ENCODE assay signal across 9 cellular contexts in genomic region chr1:198932351-198932991, GRCh38.
DNase-seq lines count a peak whose midpoint lies in the region; ATAC-seq and TF ChIP-seq lines count a peak whose summit lies in the region.
"Had no signal": no experiment of that assay in that cellular context is flagged by ENCODE, and none has a peak within 500 bp of the region (broad histone marks: within the 10 kb centered on the region; RNA-seq: fewer than 3 reads in every experiment).

No MANE protein-coding gene starts in this region.

- DNase-seq in activated T-cell treated with anti-CD3 and anti-CD28 coated beads, Interleukin-2, amount 50 U/mL, for 24 hours = no peak
- DNase-seq in activated T-cell treated with anti-CD3 and anti-CD28 coated beads, Interleukin-2, amount 50 U/mL, for 48 hours = no peak
- DNase-seq in RWPE2 (ENCODE audit: low spot score) (no peak), fibroblast of lung (ENCODE audit: low read depth in 2 of 2) (peak; percentile 53 to 61), colonic mucosa (no peak), DMS114 treated with DMSO at 0.1 percent for 48 hours (lab: John Stamatoyannopoulos, UW; ENCODE audit: unreplicated experiment) (no peak)
- DNase-seq in stimulated activated naive CD8-positive, alpha-beta T cell treated with anti-CD3 and anti-CD28 coated beads, Interleukin-15, amount 100 ng/mL, for 72 hours = no peak
- DNase-seq: DMS79 treated with DMSO at 0.1 percent for 48 hours had no signal

- H2AFZ ChIP-seq in fibroblast of lung (ENCODE audit: low read length) = no peak overlapping the region

- H3K36me3 Mint-ChIP-seq in activated T-cell treated with anti-CD3 and anti-CD28 coated beads, Interleukin-2, amount 50 U/mL, for 24 hours (ENCODE audit: low read depth) = peaks cover 16% of the 10 kb centered on the region

- intact Hi-C loops in colonic mucosa (cut with DNase I) = no loop called here

- H3K9me3 ChIP-seq in RWPE2 (ENCODE audit: severe bottlenecking) (no peaks in the 10 kb centered on the region), fibroblast of lung (ENCODE audit: control insufficient read depth, insufficient read depth, low read depth, low read length) (no peaks in the 10 kb centered on the region), colonic mucosa (no peaks in the 10 kb centered on the region)

- ATAC-seq in RWPE2 (ENCODE audit: low read depth) (no peak), HG03571 (IDR thresholded peaks at IDR 0.05; ENCODE audit: unreplicated experiment) (no peak)
- no peak for ATAC-seq in stimulated activated naive CD8-positive, alpha-beta T cell treated with anti-CD3 and anti-CD28 coated beads, Interleukin-15, amount 100 ng/mL, for 72 hours

- H3K27ac ChIP-seq in RWPE2 (ENCODE audit: poor library complexity, severe bottlenecking) (peak overlapping the region; percentile 92), fibroblast of lung (ENCODE audit: insufficient read depth, low read length) (peak overlapping the region; percentile 14), colonic mucosa (no peak overlapping the region)

- peaks cover 50% of the 10 kb centered on the region for H3K4me1 Mint-ChIP-seq in activated T-cell treated with anti-CD3 and anti-CD28 coated beads, Interleukin-2, amount 50 U/mL, for 24 hours (ENCODE audit: low read depth)
- peaks cover 24% of the 10 kb centered on the region for H3K4me1 Mint-ChIP-seq in stimulated activated naive CD8-positive, alpha-beta T cell treated with anti-CD3 and anti-CD28 coated beads, Interleukin-15, amount 100 ng/mL, for 72 hours

- H4K20me1 ChIP-seq in fibroblast of lung (ENCODE audit: control insufficient read depth, extremely low read depth, insufficient read depth, low read length) = no peaks in the 10 kb centered on the region

- H3K4me3 ChIP-seq in RWPE2 (ENCODE audit: severe bottlenecking) (peak overlapping the region; percentile 6), fibroblast of lung (replicated peaks in 1 of 4; ENCODE audit: control extremely low read depth in 1 of 4, insufficient read depth in 1 of 4, low read depth in 3 of 4, low read length in 4 of 4) (peak overlapping the region; percentile 6 to 90 (median 18)), colonic mucosa (no peak overlapping the region)

- H3K27ac Mint-ChIP-seq in activated T-cell treated with anti-CD3 and anti-CD28 coated beads, Interleukin-2, amount 50 U/mL, for 24 hours = peak overlapping the region; percentile 91
- H3K27ac Mint-ChIP-seq in stimulated activated naive CD8-positive, alpha-beta T cell treated with anti-CD3 and anti-CD28 coated beads, Interleukin-15, amount 100 ng/mL, for 72 hours = peak overlapping the region; percentile 76 to 95

- H3K4me3 Mint-ChIP-seq in activated T-cell treated with anti-CD3 and anti-CD28 coated beads, Interleukin-2, amount 50 U/mL, for 24 hours = peak overlapping the region; percentile 80
- H3K4me3 Mint-ChIP-seq in stimulated activated naive CD8-positive, alpha-beta T cell treated with anti-CD3 and anti-CD28 coated beads, Interleukin-15, amount 100 ng/mL, for 72 hours = peak overlapping the region; percentile 76 to 87

- peak overlapping the region; percentile 81 for H3K4me2 ChIP-seq in fibroblast of lung (ENCODE audit: extremely low read depth, insufficient read depth, low read length)

- TF ChIP-seq CTCF in RWPE2 (IDR thresholded peaks at IDR 0.05; ENCODE audit: poor library complexity, severe bottlenecking) (no peak), fibroblast of lung (conservative IDR thresholded peaks at IDR 0.05 in 1 of 2, IDR thresholded peaks at IDR 0.05 in 1 of 2; ENCODE audit: low read depth in 1 of 2, low read length in 2 of 2) (no peak), colonic mucosa (IDR thresholded peaks at IDR 0.05) (no peak)

- no peaks in the 10 kb centered on the region for H3K27me3 Mint-ChIP-seq in activated T-cell treated with anti-CD3 and anti-CD28 coated beads, Interleukin-2, amount 50 U/mL, for 24 hours
- H3K27me3 Mint-ChIP-seq in stimulated activated naive CD8-positive, alpha-beta T cell treated with anti-CD3 and anti-CD28 coated beads, Interleukin-15, amount 100 ng/mL, for 72 hours = no peaks in the 10 kb centered on the region

- no peaks in the 10 kb centered on the region for H3K9me3 Mint-ChIP-seq in activated T-cell treated with anti-CD3 and anti-CD28 coated beads, Interleukin-2, amount 50 U/mL, for 24 hours
- H3K9me3 Mint-ChIP-seq in stimulated activated naive CD8-positive, alpha-beta T cell treated with anti-CD3 and anti-CD28 coated beads, Interleukin-15, amount 100 ng/mL, for 72 hours = no peaks in the 10 kb centered on the region

- H3K79me2 ChIP-seq in fibroblast of lung (ENCODE audit: control insufficient read depth, insufficient read depth, low read length) = peaks cover 80% of the 10 kb centered on the region

- no peak overlapping the region for H3K9ac ChIP-seq in fibroblast of lung (ENCODE audit: insufficient read depth, low read length)
- no peak overlapping the region for H3K9ac ChIP-seq in colonic mucosa (ENCODE audit: low read depth in 2 of 2, low read length in 2 of 2)

- H3K27me3 ChIP-seq in RWPE2 (ENCODE audit: insufficient read depth, poor library complexity, severe bottlenecking) = no peaks in the 10 kb centered on the region
- no peaks in the 10 kb centered on the region for H3K27me3 ChIP-seq in fibroblast of lung (ENCODE audit: control insufficient read depth, insufficient read depth, low read length)
- H3K27me3 ChIP-seq in colonic mucosa = no peaks in the 10 kb centered on the region

- peaks cover 33% of the 10 kb centered on the region for H3K36me3 ChIP-seq in RWPE2 (ENCODE audit: low read depth)
- no peaks in the 10 kb centered on the region for H3K36me3 ChIP-seq in fibroblast of lung (ENCODE audit: control insufficient read depth, insufficient read depth, low read length)
- H3K36me3 ChIP-seq in colonic mucosa = no peaks in the 10 kb centered on the region

- H3K4me1 ChIP-seq in RWPE2 (ENCODE audit: insufficient read depth, poor library complexity, severe bottlenecking) (peaks cover 60% of the 10 kb centered on the region), fibroblast of lung (ENCODE audit: control insufficient read depth, extremely low read depth, insufficient read depth, low read length) (peaks cover 3% of the 10 kb centered on the region), colonic mucosa (no peaks in the 10 kb centered on the region)

Comparison
In these comparisons a context has a peak if more than half of its experiments do, and no peak if none do; other contexts are left out.
1. DNase-seq: peak in fibroblast of lung (2 of 2); none in activated T-cell treated with anti-CD3 and anti-CD28 coated beads, Interleukin-2, amount 50 U/mL, for 24 hours (single experiment), activated T-cell treated with anti-CD3 and anti-CD28 coated beads, Interleukin-2, amount 50 U/mL, for 48 hours (0 of 2), RWPE2 (single experiment), stimulated activated naive CD8-positive, alpha-beta T cell treated with anti-CD3 and anti-CD28 coated beads, Interleukin-15, amount 100 ng/mL, for 72 hours (0 of 2), colonic mucosa (single experiment) and DMS114 treated with DMSO at 0.1 percent for 48 hours (single experiment).